In the genomic region with DNA sequence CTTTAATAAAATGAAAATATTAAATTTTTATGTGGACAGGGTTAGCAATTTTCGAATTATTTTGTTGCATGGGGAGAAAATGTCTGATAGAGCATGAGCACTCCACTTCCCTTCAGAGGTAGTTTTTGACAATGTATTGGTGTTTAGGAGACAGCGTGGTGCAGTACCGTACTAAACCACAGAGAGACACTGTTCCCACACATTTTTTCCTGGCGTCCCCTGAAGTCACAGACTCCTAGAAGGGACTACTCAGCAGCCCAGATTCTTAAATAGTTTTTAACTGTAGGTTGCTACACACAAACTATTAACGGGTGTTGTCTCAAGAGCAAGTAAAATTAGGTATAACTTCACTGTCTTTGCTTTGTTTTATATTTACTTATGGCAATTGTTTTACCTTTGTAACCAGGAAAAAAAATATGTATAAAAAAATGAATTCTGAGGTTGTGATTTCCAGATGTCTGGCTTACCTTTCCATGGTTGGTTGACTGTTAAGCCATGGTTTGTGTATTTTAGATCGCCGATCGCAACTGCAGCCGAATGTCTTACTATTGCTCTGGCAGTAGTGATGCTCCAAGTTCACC, we compare ENCODE assay signal across 9 cellular contexts.
DNase-seq lines count a peak whose midpoint lies in the region; ATAC-seq and TF ChIP-seq lines count a peak whose summit lies in the region.
"Had no signal": no experiment of that assay in that cellular context is flagged by ENCODE, and none has a peak within 500 bp of the region (broad histone marks: within the 10 kb centered on the region; RNA-seq: fewer than 3 reads in every experiment).

No MANE protein-coding gene starts in this region.

- CTCF ChIA-PET in T-cell (lab: Charles Lee), result no interaction called here

- peak; percentile 95 for TF ChIP-seq CTCF in epithelial cell of proximal tubule (conservative IDR thresholded peaks at IDR 0.05; ENCODE audit: low read depth, low read length)

- no peaks in the 10 kb centered on the region for H3K27me3 Mint-ChIP-seq in T-cell
- H3K27me3 Mint-ChIP-seq: dendritic cell treated with granulocyte-macrophage colony-stimulating factor and Interleukin-4, amounts not matched to agents 40 ng/mL and 50 ng/mL, for 4 days had no signal

- peaks cover 56% of the 10 kb centered on the region for H3K36me3 Mint-ChIP-seq in T-cell

- H3K4me3 Mint-ChIP-seq in T-cell, result no peak overlapping the region
- H3K4me3 Mint-ChIP-seq: dendritic cell treated with granulocyte-macrophage colony-stimulating factor and Interleukin-4, amounts not matched to agents 40 ng/mL and 50 ng/mL, for 4 days had no signal

- no peak overlapping the region for H3K27ac Mint-ChIP-seq in T-cell
- H3K27ac Mint-ChIP-seq: dendritic cell treated with granulocyte-macrophage colony-stimulating factor and Interleukin-4, amounts not matched to agents 40 ng/mL and 50 ng/mL, for 4 days had no signal

- peak; percentile 93 for ATAC-seq in Right ventricle myocardium inferior
- peak; percentile 35 to 56 (median 48) for ATAC-seq in T-cell (replicated peaks in 1 of 4)
- ATAC-seq in HG02642 (IDR thresholded peaks at IDR 0.05; ENCODE audit: poor library complexity, unreplicated experiment), result no peak
- no peak for ATAC-seq in GM21786 (IDR thresholded peaks at IDR 0.05; ENCODE audit: unreplicated experiment)

- H3K4me1 Mint-ChIP-seq in T-cell, result no peaks in the 10 kb centered on the region

- DNase-seq in Right ventricle myocardium inferior (ENCODE audit: missing footprints) (no peak), cardiac septum (ENCODE audit: low spot score) (no peak), NCI-H128 (lab: John Stamatoyannopoulos, UW; ENCODE audit: unreplicated experiment) (peak; percentile 20), T-cell (peak in 9 of 34 experiments; percentile 3 to 17 (median 6)), epithelial cell of proximal tubule (ENCODE audit: low read depth) (no peak), midbrain (lab: John Stamatoyannopoulos, UW) (peak; percentile 49)

- no peak overlapping the region for H3K4me3 ChIP-seq in epithelial cell of proximal tubule (ENCODE audit: low read depth, low read length)

- intact Hi-C loops in Right ventricle myocardium inferior (cut with DNase I) (loop anchor here (5.0 kb wide), 3 partner anchors 226 to 621 kb away; no protein-coding TSS in a partner anchor), cardiac septum (cut with DNase I) (loop anchor here (5.0 to 10.0 kb wide), 4 partner anchors 226 to 619 kb away; no protein-coding TSS in a partner anchor)

- no peaks in the 10 kb centered on the region for H3K9me3 Mint-ChIP-seq in T-cell
- H3K9me3 Mint-ChIP-seq: dendritic cell treated with granulocyte-macrophage colony-stimulating factor and Interleukin-4, amounts not matched to agents 40 ng/mL and 50 ng/mL, for 4 days had no signal

- POLR2A ChIA-PET in T-cell (lab: Charles Lee), result no interaction called here

Comparison
In these comparisons a context has a peak if more than half of its experiments do, and no peak if none do; other contexts are left out.
1. ATAC-seq: peak in Right ventricle myocardium inferior (single experiment) and T-cell (4 of 4); none in HG02642 (single experiment) and GM21786 (single experiment).
2. DNase-seq: peak in NCI-H128 (single experiment) and midbrain (single experiment); none in Right ventricle myocardium inferior (single experiment), cardiac septum (single experiment) and epithelial cell of proximal tubule (single experiment).